24 cellular contexts compared by ENCODE assay signal in the genomic region with DNA sequence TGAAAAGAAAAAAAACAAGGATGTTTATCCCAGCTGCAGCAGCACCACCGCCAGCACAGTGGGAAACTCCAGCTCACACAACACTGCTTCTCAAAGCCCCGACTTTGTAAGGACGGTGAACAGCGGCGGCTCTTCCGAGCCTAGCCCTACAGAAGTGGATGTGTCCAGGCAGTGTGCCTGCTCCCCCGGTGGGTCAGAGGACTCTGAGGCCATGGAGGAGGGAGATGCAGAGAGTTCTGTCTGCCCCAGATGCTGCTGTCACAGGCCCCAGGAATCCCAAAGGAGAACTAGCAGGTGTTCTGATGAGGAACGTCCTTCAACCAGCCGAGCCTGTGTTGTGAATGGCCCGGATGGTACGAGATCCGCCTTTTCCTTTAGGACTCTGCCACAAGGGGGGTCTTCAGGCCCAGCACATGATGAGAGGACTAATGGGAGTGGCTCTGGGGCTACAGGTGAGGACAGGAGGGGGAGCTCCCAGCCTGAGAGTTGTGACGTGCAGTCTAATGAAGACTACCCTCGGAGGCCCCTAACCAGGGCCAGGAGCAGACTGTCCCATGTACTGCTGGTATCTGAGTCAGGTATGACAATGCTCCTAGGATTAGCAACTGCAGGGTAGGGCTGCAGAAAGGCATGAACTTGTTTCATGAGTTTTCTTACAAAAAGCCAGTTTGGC. TPM values are rescaled to one million over a fixed set of nuclear protein-coding genes. Genes with fewer than 3 reads are reported as not detected.
DNase-seq lines count a peak whose midpoint lies in the region; ATAC-seq and TF ChIP-seq lines count a peak whose summit lies in the region.
"Had no signal": no experiment of that assay in that cellular context is flagged by ENCODE, and none has a peak within 500 bp of the region (broad histone marks: within the 10 kb centered on the region; RNA-seq: fewer than 3 reads in every experiment).

No MANE protein-coding gene starts in this region.

- CTCF ChIA-PET in naive thymus-derived CD4-positive, alpha-beta T cell (lab: Charles Lee) = no interaction called here

- in situ Hi-C loops in G401 (cut with HindIII; ENCODE audit: low sequenced_read_pairs) = no loop called here

- no peaks in the 10 kb centered on the region for H3K9me3 Mint-ChIP-seq in CD4-positive, CD25-positive, alpha-beta regulatory T cell
- no peaks in the 10 kb centered on the region for H3K9me3 Mint-ChIP-seq in GM23338
- no peaks in the 10 kb centered on the region for H3K9me3 Mint-ChIP-seq in naive thymus-derived CD4-positive, alpha-beta T cell
- H3K9me3 Mint-ChIP-seq: IgD-negative memory B cell had no signal

- no peaks in the 10 kb centered on the region for H3K79me2 ChIP-seq in GM23338 (replicated peaks; ENCODE audit: insufficient read depth)

- H4K20me1 ChIP-seq in GM23338 (replicated peaks; ENCODE audit: insufficient read depth) = no peaks in the 10 kb centered on the region; the same call in none of the 2 replicates

- peaks cover 6% of the 10 kb centered on the region for H3K4me1 ChIP-seq in CD4-positive, CD25-positive, alpha-beta regulatory T cell (ENCODE audit: control insufficient read depth, insufficient read depth, low read length, poor library complexity, severe bottlenecking)
- H3K4me1 ChIP-seq in GM23338 (ENCODE audit: insufficient read depth) = no peaks in the 10 kb centered on the region
- no peaks in the 10 kb centered on the region for H3K4me1 ChIP-seq in naive thymus-derived CD4-positive, alpha-beta T cell (ENCODE audit: control insufficient read depth in 2 of 2, insufficient read depth in 2 of 2, low read length in 2 of 2)
- H3K4me1 ChIP-seq: BLaER1, breast epithelium, HAP-1, Peyer's patch, upper lobe of left lung had no signal

- H3K4me3 Mint-ChIP-seq in CD4-positive, CD25-positive, alpha-beta regulatory T cell = no peak overlapping the region
- H3K4me3 Mint-ChIP-seq in GM23338 = no peak overlapping the region
- no peak overlapping the region for H3K4me3 Mint-ChIP-seq in naive thymus-derived CD4-positive, alpha-beta T cell
- H3K4me3 Mint-ChIP-seq: IgD-negative memory B cell had no signal

- no peak overlapping the region for H2AFZ ChIP-seq in GM23338

- DNase-seq in CD4-positive, CD25-positive, alpha-beta regulatory T cell = no peak
- DNase-seq in GM23338 (ENCODE audit: low spot score) (peak; percentile 26), G401 (ENCODE audit: low spot score) (no peak)
- no peak for DNase-seq in naive thymus-derived CD4-positive, alpha-beta T cell
- DNase-seq in activated effector memory CD4-positive, alpha-beta T cell treated with anti-CD3 and anti-CD28 coated beads, Interleukin-2, amount 50 U/mL, for 16 hours = no peak
- DNase-seq: activated naive CD4-positive, alpha-beta T cell; activated T-cell treated with anti-CD3 and anti-CD28 coated beads for 4 hours; COR-L47; effector CD8-positive, alpha-beta T cell; erythroblast; GDM1; left cardiac atrium; NCI-H1105; NCI-H187 treated with DMSO at 0.1 percent for 48 hours; NCI-H526; Peyer's patch; stimulated activated CD8-positive, alpha-beta memory T cell treated with anti-CD3 and anti-CD28 coated beads, Interleukin-4, amount 100 ng/mL, for 48 hours; upper lobe of left lung had no signal

- peaks cover 72% of the 10 kb centered on the region for H3K36me3 ChIP-seq in CD4-positive, CD25-positive, alpha-beta regulatory T cell (ENCODE audit: control insufficient read depth, insufficient read depth, low read length)
- peaks cover 41% of the 10 kb centered on the region for H3K36me3 ChIP-seq in GM23338 (ENCODE audit: insufficient read depth)
- peaks cover 24 to 58% (median 43%) of the 10 kb centered on the region in 3 experiments for H3K36me3 ChIP-seq in naive thymus-derived CD4-positive, alpha-beta T cell (ENCODE audit: control insufficient read depth in 2 of 3, insufficient read depth in 3 of 3, low read length in 3 of 3)

- no peak overlapping the region for H3K27ac ChIP-seq in CD4-positive, CD25-positive, alpha-beta regulatory T cell (ENCODE audit: insufficient read depth, low read length, poor library complexity, severe bottlenecking)
- no peak overlapping the region for H3K27ac ChIP-seq in GM23338 (ENCODE audit: low read depth)
- H3K27ac ChIP-seq in naive thymus-derived CD4-positive, alpha-beta T cell (ENCODE audit: low read depth, low read length) = no peak overlapping the region
- H3K27ac ChIP-seq: BLaER1, breast epithelium, Peyer's patch, upper lobe of left lung had no signal

- H3K4me1 Mint-ChIP-seq in CD4-positive, CD25-positive, alpha-beta regulatory T cell = peaks cover 18 to 27% (median 24%) of the 10 kb centered on the region in 4 donors
- H3K4me1 Mint-ChIP-seq in GM23338 = no peaks in the 10 kb centered on the region
- peaks cover 5 to 37% (median 25%) of the 10 kb centered on the region in 7 donors for H3K4me1 Mint-ChIP-seq in naive thymus-derived CD4-positive, alpha-beta T cell

- no peak overlapping the region for H3K4me2 ChIP-seq in GM23338
- H3K4me2 ChIP-seq: BLaER1 had no signal

- no peaks in the 10 kb centered on the region for H3F3A ChIP-seq in GM23338 (replicated peaks; ENCODE audit: low read depth)

- no peaks in the 10 kb centered on the region for H3K9me3 ChIP-seq in CD4-positive, CD25-positive, alpha-beta regulatory T cell (ENCODE audit: control insufficient read depth in 2 of 2, low read length in 2 of 2)
- no peaks in the 10 kb centered on the region for H3K9me3 ChIP-seq in naive thymus-derived CD4-positive, alpha-beta T cell (ENCODE audit: control insufficient read depth in 2 of 3, low read length in 3 of 3)
- H3K9me3 ChIP-seq: BLaER1, breast epithelium, HAP-1, Peyer's patch, upper lobe of left lung had no signal

- peaks cover 56% of the 10 kb centered on the region for H3K36me3 Mint-ChIP-seq in CD4-positive, CD25-positive, alpha-beta regulatory T cell
- H3K36me3 Mint-ChIP-seq in GM23338 (ENCODE audit: low read depth) = peaks cover 59% of the 10 kb centered on the region
- H3K36me3 Mint-ChIP-seq in naive thymus-derived CD4-positive, alpha-beta T cell = peaks cover 10 to 58% (median 32%) of the 10 kb centered on the region in 5 donors

- POLR2A ChIA-PET in naive thymus-derived CD4-positive, alpha-beta T cell (lab: Charles Lee) = no interaction called here

- peak overlapping the region; percentile 18 to 82 (median 69) for H3K27ac Mint-ChIP-seq in CD4-positive, CD25-positive, alpha-beta regulatory T cell
- no peak overlapping the region for H3K27ac Mint-ChIP-seq in GM23338
- peak overlapping the region in 6 of 9 donors; percentile 15 to 64 (median 51) for H3K27ac Mint-ChIP-seq in naive thymus-derived CD4-positive, alpha-beta T cell
- H3K27ac Mint-ChIP-seq: IgD-negative memory B cell had no signal

- intact Hi-C loops in naive thymus-derived CD4-positive, alpha-beta T cell (cut with micrococcal nuclease) = loop anchor here in 1 of 2 donors (5.0 kb wide), 1 partner anchor 35 kb away; no protein-coding TSS in a partner anchor

- no peaks in the 10 kb centered on the region for H3K27me3 ChIP-seq in CD4-positive, CD25-positive, alpha-beta regulatory T cell (ENCODE audit: control insufficient read depth, insufficient read depth, low read length)
- H3K27me3 ChIP-seq in GM23338 (ENCODE audit: insufficient read depth) = no peaks in the 10 kb centered on the region
- no peaks in the 10 kb centered on the region for H3K27me3 ChIP-seq in naive thymus-derived CD4-positive, alpha-beta T cell (ENCODE audit: control insufficient read depth in 2 of 2, insufficient read depth in 2 of 2, low read length in 2 of 2)
- H3K27me3 ChIP-seq: BLaER1, breast epithelium, Peyer's patch, upper lobe of left lung had no signal

- no peaks in the 10 kb centered on the region for H3K27me3 Mint-ChIP-seq in CD4-positive, CD25-positive, alpha-beta regulatory T cell
- no peaks in the 10 kb centered on the region for H3K27me3 Mint-ChIP-seq in GM23338 (ENCODE audit: insufficient read depth, low read depth, poor library complexity)
- H3K27me3 Mint-ChIP-seq in naive thymus-derived CD4-positive, alpha-beta T cell = no peaks in the 10 kb centered on the region
- H3K27me3 Mint-ChIP-seq: IgD-negative memory B cell had no signal

- TF ChIP-seq CTCF in GM23338 (conservative IDR thresholded peaks at IDR 0.05; ENCODE audit: low read depth in 2 of 2) = peak in 1 of 2 experiments; percentile 15; a peak in 1 of 4 replicates

- no peaks in the 10 kb centered on the region for H3K9me2 ChIP-seq in GM23338 (ENCODE audit: insufficient read depth)

- ATAC-seq in CD4-positive, CD25-positive, alpha-beta regulatory T cell (ENCODE audit: low read depth in 2 of 2) = no peak
- peak; percentile 67 for ATAC-seq in GM23338
- ATAC-seq in esophagus mucosa = peak; percentile 31
- no peak for ATAC-seq in naive thymus-derived CD4-positive, alpha-beta T cell
- no peak for ATAC-seq in HG02763 (IDR thresholded peaks at IDR 0.05; ENCODE audit: unreplicated experiment)

- H3K4me3 ChIP-seq in CD4-positive, CD25-positive, alpha-beta regulatory T cell (ENCODE audit: low read depth, low read length) = no peak overlapping the region
- no peak overlapping the region for H3K4me3 ChIP-seq in GM23338
- no peak overlapping the region for H3K4me3 ChIP-seq in naive thymus-derived CD4-positive, alpha-beta T cell (ENCODE audit: low read length)
- H3K4me3 ChIP-seq: BLaER1, breast epithelium, HAP-1, Peyer's patch, upper lobe of left lung had no signal

TF ChIP-seq in GM23338, 12 proteins besides CTCF, POLR2A, EP300 and RAD21 (continues in another document):
- no peak for TF ChIP-seq JUNB (IDR thresholded peaks at IDR 0.05; ENCODE audit: unreplicated experiment)
- TF ChIP-seq EZH2phosphoT487 (IDR thresholded peaks at IDR 0.05; ENCODE audit: unreplicated experiment) = no peak
- no peak for TF ChIP-seq POLR2AphosphoS5 (IDR thresholded peaks at IDR 0.05; ENCODE audit: low read depth)

RNA-seq across cellular contexts. Expression of gene FBXO38, which starts 43.7 kb away (rescaled TPM):
- total RNA-seq in CD4-positive, CD25-positive, alpha-beta regulatory T cell = 54.6 TPM
- polyA plus RNA-seq in CD4-positive, CD25-positive, alpha-beta regulatory T cell = 10 to 100 TPM; 16.0 to 31.4 (median 19.8) TPM
- 45.6 and 63.9 TPM in 2 replicates for total RNA-seq in GM23338 (2014; rRNA removed; shearing (Covaris generic))
- 12.0 and 13.3 TPM in 2 replicates for polyA plus RNA-seq in GM23338 (2016; fragmentation: Nextera tagmentation; extraction: Ambion mirVana)
- 22.4 TPM for total RNA-seq in esophagus mucosa
- total RNA-seq in naive thymus-derived CD4-positive, alpha-beta T cell = 10 to 100 TPM; 59.2 to 80.0 (median 65.6) TPM
- 10 to 100 TPM; 16.7 to 23.4 TPM for polyA plus RNA-seq in naive thymus-derived CD4-positive, alpha-beta T cell
- 32.5 and 37.0 TPM in 2 replicates for total RNA-seq in G401 (2014; rRNA removed; shearing (Covaris generic))

Comparison
In these comparisons a context has a peak if more than half of its experiments do, and no peak if none do; other contexts are left out.
1. ATAC-seq: peak in GM23338 (single experiment) and esophagus mucosa (single experiment); none in CD4-positive, CD25-positive, alpha-beta regulatory T cell (0 of 2), naive thymus-derived CD4-positive, alpha-beta T cell (single experiment) and HG02763 (single experiment).